In genomic region chr2:45585267-45585861, GRCh38 we compare ENCODE assay signal across 8 cellular contexts. TPM values are rescaled to one million over a fixed set of nuclear protein-coding genes. Genes with fewer than 3 reads are reported as not detected.
DNase-seq lines count a peak whose midpoint lies in the region; ATAC-seq and TF ChIP-seq lines count a peak whose summit lies in the region.

No MANE protein-coding gene starts in this region.

- H3K27me3 ChIP-seq in Karpas-422 (ENCODE audit: low read length): no peaks in the 10 kb centered on the region

- peaks cover 55% of the 10 kb centered on the region for H3K79me2 ChIP-seq in Karpas-422 (ENCODE audit: low read length)

- H3K27ac Mint-ChIP-seq in T-helper 17 cell (no peak overlapping the region), progenitor cell of endocrine pancreas (no peak overlapping the region)

- no peaks in the 10 kb centered on the region for H3K9me2 ChIP-seq in Karpas-422 (replicated peaks; ENCODE audit: insufficient read depth, low read length)

- H3K4me1 Mint-ChIP-seq in T-helper 17 cell (peaks cover 20% of the 10 kb centered on the region), progenitor cell of endocrine pancreas (ENCODE audit: low read depth) (no peaks in the 10 kb centered on the region)

- H2AFZ ChIP-seq in Karpas-422 (ENCODE audit: low read length): no peak overlapping the region

- H3K36me3 Mint-ChIP-seq in T-helper 17 cell (ENCODE audit: low read depth) (peaks cover 7% of the 10 kb centered on the region), progenitor cell of endocrine pancreas (ENCODE audit: insufficient read depth) (peaks cover 5% of the 10 kb centered on the region)

- peak overlapping the region; percentile 32 for H3K4me2 ChIP-seq in Karpas-422 (ENCODE audit: low read depth, low read length, poor library complexity, severe bottlenecking)

- ATAC-seq in T-helper 17 cell (peak; percentile 60), HG02884 (IDR thresholded peaks at IDR 0.05; ENCODE audit: unreplicated experiment) (no peak), HG03565 (IDR thresholded peaks at IDR 0.05; ENCODE audit: unreplicated experiment) (no peak)

- no peak overlapping the region for H3K27ac ChIP-seq in Karpas-422 (ENCODE audit: low read length)

- H3K27me3 Mint-ChIP-seq in T-helper 17 cell (no peaks in the 10 kb centered on the region), progenitor cell of endocrine pancreas (no peaks in the 10 kb centered on the region)

- H3K9ac ChIP-seq in Karpas-422 (ENCODE audit: low read length): no peak overlapping the region

- no peaks in the 10 kb centered on the region for H3K9me3 Mint-ChIP-seq in progenitor cell of endocrine pancreas (ENCODE audit: low read depth)

- H3K4me3 ChIP-seq in Karpas-422 (ENCODE audit: low read length) (no peak overlapping the region), fibroblast of villous mesenchyme (ENCODE audit: low read depth, low read length) (no peak overlapping the region)

- peak; percentile 42 for DNase-seq in EL
- DNase-seq in Karpas-422: peak; percentile 84
- no peak for DNase-seq in T-helper 17 cell
- DNase-seq in fibroblast of villous mesenchyme (ENCODE audit: low read depth): peak; percentile 64
- no peak for DNase-seq in progenitor cell of endocrine pancreas (ENCODE audit: low spot score, unreplicated experiment)
- no peak for DNase-seq in retina

- peaks cover 15% of the 10 kb centered on the region for H3K4me1 ChIP-seq in Karpas-422 (ENCODE audit: low read length)

- no peaks in the 10 kb centered on the region for H3K9me3 ChIP-seq in Karpas-422 (ENCODE audit: low read length)
- H3K9me3 ChIP-seq in T-helper 17 cell (ENCODE audit: control insufficient read depth, low read length, poor library complexity, severe bottlenecking): no peaks in the 10 kb centered on the region

- H3K36me3 ChIP-seq in Karpas-422 (ENCODE audit: insufficient read depth, low read length): 0 out of 2 replicates have a peak, but pooled peaks cover 3% of the 10 kb centered on the region

- peak; percentile 82 for TF ChIP-seq CTCF in fibroblast of villous mesenchyme (IDR thresholded peaks at IDR 0.05; ENCODE audit: insufficient read depth, low read depth, low read length)
- TF ChIP-seq CTCF in progenitor cell of endocrine pancreas (IDR thresholded peaks at IDR 0.05; ENCODE audit: unreplicated experiment): peak; percentile 69

- no peaks in the 10 kb centered on the region for H4K20me1 ChIP-seq in Karpas-422 (ENCODE audit: insufficient read depth, low read depth, low read length)

- H3K4me3 Mint-ChIP-seq in T-helper 17 cell: no peak overlapping the region
- H3K4me3 Mint-ChIP-seq in progenitor cell of endocrine pancreas (ENCODE audit: low read depth): no peak overlapping the region

RNA-seq across cellular contexts. Expression of gene SRBD1, which starts 25.7 kb away (rescaled TPM):
- 11.1 and 29.7 TPM in 2 replicates for total RNA-seq in Karpas-422 (2014; rRNA removed; shearing (Covaris generic); ENCODE audit: low replicate concordance)
- 10 to 100 TPM; 15.0 to 17.2 TPM for total RNA-seq in T-helper 17 cell
- 19.6 and 31.1 TPM in 2 replicates for total RNA-seq in fibroblast of villous mesenchyme
- 13.8 and 17.0 TPM in 2 replicates for total RNA-seq in progenitor cell of endocrine pancreas

Comparison
In these comparisons a context has a peak if more than half of its experiments do, and no peak if none do; other contexts are left out.
1. DNase-seq: peak in EL (single experiment), Karpas-422 (single experiment) and fibroblast of villous mesenchyme (single experiment); none in T-helper 17 cell (0 of 3), progenitor cell of endocrine pancreas (single experiment) and retina (single experiment).